In the genomic region with DNA sequence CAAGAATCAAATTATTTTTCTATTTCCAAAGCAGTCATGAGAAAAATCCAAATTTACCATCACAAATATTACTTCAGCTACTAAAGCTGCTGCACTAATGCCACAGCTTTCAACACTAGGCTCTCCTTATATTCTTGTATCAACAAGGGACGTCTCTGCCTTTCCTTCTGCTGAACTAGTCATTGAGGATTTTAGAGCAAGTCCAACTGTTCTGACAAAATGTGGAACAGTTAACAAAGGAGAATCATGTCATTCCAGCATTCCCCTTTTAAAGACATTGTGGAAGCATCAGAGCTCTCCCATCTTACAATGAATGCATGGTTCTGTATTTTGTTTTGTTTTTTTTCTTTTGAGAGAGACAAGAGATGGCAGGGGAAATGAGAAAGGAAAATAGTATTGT, we compare ENCODE assay signal across 2 cellular contexts.
TF ChIP-seq lines count a peak whose summit lies in the region.

No MANE protein-coding gene starts in this region.

TF ChIP-seq in IMR-90, 13 proteins besides CTCF, POLR2A, EP300 and RAD21:
- TF ChIP-seq RFX5 (IDR thresholded peaks at IDR 0.05; ENCODE audit: low read depth, low read length) (no peak), MAZ (IDR thresholded peaks at IDR 0.05; ENCODE audit: borderline replicate concordance, low read depth, low read length) (no peak), SMC3 (IDR thresholded peaks at IDR 0.05; ENCODE audit: low read depth, low read length) (no peak), RCOR1 (IDR thresholded peaks at IDR 0.05; ENCODE audit: insufficient replicate concordance, low read length) (no peak), BHLHE40 (IDR thresholded peaks at IDR 0.05; ENCODE audit: low read depth, low read length) (no peak), NFE2L2 (IDR thresholded peaks at IDR 0.05; ENCODE audit: low read depth, low read length) (no peak), MXI1 (IDR thresholded peaks at IDR 0.05; ENCODE audit: borderline replicate concordance, low read depth, low read length) (no peak), CEBPB (IDR thresholded peaks at IDR 0.05; ENCODE audit: low read depth, low read length) (no peak), MAFK (IDR thresholded peaks at IDR 0.05; ENCODE audit: low read depth, low read length) (no peak), FOS (IDR thresholded peaks at IDR 0.05; ENCODE audit: low read depth, low read length) (no peak), CHD1 (IDR thresholded peaks at IDR 0.05; ENCODE audit: low read depth, low read length) (no peak)
- TF ChIP-seq, protein P1, sequence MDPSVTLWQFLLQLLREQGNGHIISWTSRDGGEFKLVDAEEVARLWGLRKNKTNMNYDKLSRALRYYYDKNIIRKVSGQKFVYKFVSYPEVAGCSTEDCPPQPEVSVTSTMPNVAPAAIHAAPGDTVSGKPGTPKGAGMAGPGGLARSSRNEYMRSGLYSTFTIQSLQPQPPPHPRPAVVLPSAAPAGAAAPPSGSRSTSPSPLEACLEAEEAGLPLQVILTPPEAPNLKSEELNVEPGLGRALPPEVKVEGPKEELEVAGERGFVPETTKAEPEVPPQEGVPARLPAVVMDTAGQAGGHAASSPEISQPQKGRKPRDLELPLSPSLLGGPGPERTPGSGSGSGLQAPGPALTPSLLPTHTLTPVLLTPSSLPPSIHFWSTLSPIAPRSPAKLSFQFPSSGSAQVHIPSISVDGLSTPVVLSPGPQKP (IDR thresholded peaks at IDR 0.05; ENCODE audit: borderline replicate concordance, low read depth, low read length): no peak
- TF ChIP-seq, protein P2, sequence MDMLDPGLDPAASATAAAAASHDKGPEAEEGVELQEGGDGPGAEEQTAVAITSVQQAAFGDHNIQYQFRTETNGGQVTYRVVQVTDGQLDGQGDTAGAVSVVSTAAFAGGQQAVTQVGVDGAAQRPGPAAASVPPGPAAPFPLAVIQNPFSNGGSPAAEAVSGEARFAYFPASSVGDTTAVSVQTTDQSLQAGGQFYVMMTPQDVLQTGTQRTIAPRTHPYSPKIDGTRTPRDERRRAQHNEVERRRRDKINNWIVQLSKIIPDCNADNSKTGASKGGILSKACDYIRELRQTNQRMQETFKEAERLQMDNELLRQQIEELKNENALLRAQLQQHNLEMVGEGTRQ (IDR thresholded peaks at IDR 0.05; ENCODE audit: low read depth, low read length): no peak

TF ChIP-seq in GM12891, 5 proteins besides CTCF, POLR2A, EP300 and RAD21:
- TF ChIP-seq TAF1 (IDR thresholded peaks at IDR 0.05; ENCODE audit: low read depth, low read length): no peak
- TF ChIP-seq POU2F2 (IDR thresholded peaks at IDR 0.05; ENCODE audit: low read depth, low read length): no peak
- no peak for TF ChIP-seq POLR2AphosphoS5 (IDR thresholded peaks at IDR 0.05; ENCODE audit: low read depth, low read length)
- no peak for TF ChIP-seq PAX5 (IDR thresholded peaks at IDR 0.05; ENCODE audit: insufficient read depth, low read length, severe bottlenecking)
- no peak for TF ChIP-seq SPI1 (IDR thresholded peaks at IDR 0.05; ENCODE audit: low read depth, low read length)
TF ChIP-seq in GM12891: peak in this region for 0.
